In genomic region chr6:24780206-24780605, GRCh38 we compare ENCODE assay signal across 24 cellular contexts. TPM values are rescaled to one million over a fixed set of nuclear protein-coding genes. Genes with fewer than 3 reads are reported as not detected.
DNase-seq lines count a peak whose midpoint lies in the region; ATAC-seq and TF ChIP-seq lines count a peak whose summit lies in the region.
"Had no signal": no experiment of that assay in that cellular context is flagged by ENCODE, and none has a peak within 500 bp of the region (broad histone marks: within the 10 kb centered on the region; RNA-seq: fewer than 3 reads in every experiment).

No MANE protein-coding gene starts in this region.

- H3K4me1 Mint-ChIP-seq in dendritic cell treated with granulocyte-macrophage colony-stimulating factor and Interleukin-4, amounts not matched to agents 40 ng/mL and 50 ng/mL, for 4 days (ENCODE audit: low read depth), result peaks cover 30% of the 10 kb centered on the region
- peaks cover 26% of the 10 kb centered on the region for H3K4me1 Mint-ChIP-seq in nephron progenitor cell
- peaks cover 49% of the 10 kb centered on the region for H3K4me1 Mint-ChIP-seq in activated CD4-positive, alpha-beta memory T cell treated with anti-CD3 and anti-CD28 coated beads, Interleukin-2, amount 10 ng/mL, durations not matched to agents 7 days and 5 days

- no peaks in the 10 kb centered on the region for H3K27me3 Mint-ChIP-seq in dendritic cell treated with granulocyte-macrophage colony-stimulating factor and Interleukin-4, amounts not matched to agents 40 ng/mL and 50 ng/mL, for 4 days
- no peaks in the 10 kb centered on the region for H3K27me3 Mint-ChIP-seq in nephron progenitor cell (ENCODE audit: low read depth, poor library complexity)
- H3K27me3 Mint-ChIP-seq in activated CD4-positive, alpha-beta memory T cell treated with anti-CD3 and anti-CD28 coated beads, Interleukin-2, amount 10 ng/mL, durations not matched to agents 7 days and 5 days, result no peaks in the 10 kb centered on the region
- H3K27me3 Mint-ChIP-seq: activated CD4-positive, alpha-beta T cell treated with anti-CD3 and anti-CD28 coated beads, Interleukin-2, amount 10 ng/mL, durations not matched to agents 24 days and 14 days; activated naive CD8-positive, alpha-beta T cell treated with anti-CD3 and anti-CD28 coated beads, Interleukin-2, amount 10 ng/mL, durations not matched to agents 7 days and 5 days had no signal

- no peak for TF ChIP-seq CTCF in NB4 (IDR thresholded peaks at IDR 0.05; ENCODE audit: low read depth, low read length)
- no peak for TF ChIP-seq CTCF in nephron progenitor cell (IDR thresholded peaks at IDR 0.05)

- intact Hi-C loops in dendritic cell treated with granulocyte-macrophage colony-stimulating factor and Interleukin-4, amounts not matched to agents 40 ng/mL and 50 ng/mL, for 4 days (cut with micrococcal nuclease), result loop anchor here (5.0 kb wide), 1 partner anchor 237 kb away; no protein-coding TSS in a partner anchor

- no peak for ATAC-seq in GM21737 (IDR thresholded peaks at IDR 0.05; ENCODE audit: unreplicated experiment)
- ATAC-seq: stimulated activated effector memory CD8-positive, alpha-beta T cell treated with anti-CD3 and anti-CD28 coated beads, Interleukin-12 subunit alpha, Interleukin-12 subunit beta, amount 100 ng/mL, for 72 hours had no signal

- peak overlapping the region; percentile 98 for H3K4me3 ChIP-seq in NB4 (ENCODE audit: low read depth, low read length)
- H3K4me3 ChIP-seq: lung, sigmoid colon, thoracic aorta had no signal

- no peak for TF ChIP-seq POLR2A in NB4 (IDR thresholded peaks at IDR 0.05; ENCODE audit: extremely low read depth, insufficient read length)

- POLR2A ChIA-PET in activated CD4-positive, alpha-beta memory T cell treated with anti-CD3 and anti-CD28 coated beads, Interleukin-2, amount 10 ng/mL, durations not matched to agents 7 days and 5 days (lab: Charles Lee), result interaction anchor here (1.6 to 1.9 kb wide), 2 partner anchors 61 to 114 kb away, joined by 3 to 6 read pairs; partner anchors contain the start of genes ACOT13 and TDP2

- peak overlapping the region; percentile 52 for H3K27ac Mint-ChIP-seq in dendritic cell treated with granulocyte-macrophage colony-stimulating factor and Interleukin-4, amounts not matched to agents 40 ng/mL and 50 ng/mL, for 4 days
- H3K27ac Mint-ChIP-seq in nephron progenitor cell, result peak overlapping the region; percentile 62
- H3K27ac Mint-ChIP-seq in activated CD4-positive, alpha-beta memory T cell treated with anti-CD3 and anti-CD28 coated beads, Interleukin-2, amount 10 ng/mL, durations not matched to agents 7 days and 5 days, result no peak overlapping the region
- H3K27ac Mint-ChIP-seq: activated naive CD8-positive, alpha-beta T cell treated with anti-CD3 and anti-CD28 coated beads, Interleukin-2, amount 10 ng/mL, durations not matched to agents 7 days and 5 days; activated T-helper 2 cell treated with anti-CD3 and anti-CD28 coated beads, Interferon-gamma antibody, Interleukin-2, Interleukin-4, amounts not matched to agents 10 μg/mL and 5 μg/mL and 100 μg/mL, durations not matched to agents 14 hours and 24 hours and 36 hours; stimulated activated effector memory CD8-positive, alpha-beta T cell treated with anti-CD3 and anti-CD28 coated beads, Interleukin-12 subunit alpha, Interleukin-12 subunit beta, amount 100 ng/mL, for 72 hours had no signal

- DNase-seq in Caki2 (ENCODE audit: low read depth), result peak; percentile 54
- DNase-seq in NB4 (ENCODE audit: low read depth), result no peak
- no peak for DNase-seq in nephron progenitor cell
- no peak for DNase-seq in stimulated activated CD4-positive, alpha-beta T cell treated with anti-CD3 and anti-CD28 coated beads, Interleukin-15, amount 100 ng/mL, for 24 hours
- no peak for DNase-seq in activated CD4-positive, alpha-beta memory T cell treated with anti-CD3 and anti-CD28 coated beads, Interleukin-2, amount 10 ng/mL, durations not matched to agents 7 days and 5 days
- no peak for DNase-seq in NCI-H345 treated with DMSO at 0.1 percent for 48 hours (lab: John Stamatoyannopoulos, UW; ENCODE audit: unreplicated experiment)
- DNase-seq: ACHN; activated CD4-positive, alpha-beta T cell treated with anti-CD3 and anti-CD28 coated beads, Interleukin-2, amount 10 ng/mL, durations not matched to agents 24 days and 14 days; activated naive CD8-positive, alpha-beta T cell treated with anti-CD3 and anti-CD28 coated beads, Interleukin-2, amount 10 ng/mL, durations not matched to agents 7 days and 5 days; DMS153; H9; hippocampal formation; islet precursor cell; NCI-H1436; NCI-H526 treated with DMSO at 0.1 percent for 48 hours; sigmoid colon had no signal

- in situ Hi-C loops in Caki2 (cut with HindIII; ENCODE audit: low pct_unique_long_range_greater_than_20kb, low sequenced_read_pairs), result no loop called here

- H3K4me3 Mint-ChIP-seq in dendritic cell treated with granulocyte-macrophage colony-stimulating factor and Interleukin-4, amounts not matched to agents 40 ng/mL and 50 ng/mL, for 4 days, result no peak overlapping the region
- H3K4me3 Mint-ChIP-seq in nephron progenitor cell, result no peak overlapping the region
- H3K4me3 Mint-ChIP-seq in activated CD4-positive, alpha-beta memory T cell treated with anti-CD3 and anti-CD28 coated beads, Interleukin-2, amount 10 ng/mL, durations not matched to agents 7 days and 5 days, result no peak overlapping the region
- H3K4me3 Mint-ChIP-seq: activated naive CD8-positive, alpha-beta T cell treated with anti-CD3 and anti-CD28 coated beads, Interleukin-2, amount 10 ng/mL, durations not matched to agents 7 days and 5 days; H9; stimulated activated effector memory CD8-positive, alpha-beta T cell treated with anti-CD3 and anti-CD28 coated beads, Interleukin-12 subunit alpha, Interleukin-12 subunit beta, amount 100 ng/mL, for 72 hours had no signal

- CTCF ChIA-PET in activated CD4-positive, alpha-beta memory T cell treated with anti-CD3 and anti-CD28 coated beads, Interleukin-2, amount 10 ng/mL, durations not matched to agents 7 days and 5 days (lab: Charles Lee), result interaction anchor here (2.5 kb wide), 1 partner anchor 237 kb away, joined by 11 read pairs; no protein-coding TSS in a partner anchor

- H3K9me3 Mint-ChIP-seq in dendritic cell treated with granulocyte-macrophage colony-stimulating factor and Interleukin-4, amounts not matched to agents 40 ng/mL and 50 ng/mL, for 4 days, result no peaks in the 10 kb centered on the region
- H3K9me3 Mint-ChIP-seq in nephron progenitor cell, result no peaks in the 10 kb centered on the region
- no peaks in the 10 kb centered on the region for H3K9me3 Mint-ChIP-seq in activated CD4-positive, alpha-beta memory T cell treated with anti-CD3 and anti-CD28 coated beads, Interleukin-2, amount 10 ng/mL, durations not matched to agents 7 days and 5 days
- H3K9me3 Mint-ChIP-seq: activated CD4-positive, alpha-beta T cell treated with anti-CD3 and anti-CD28 coated beads, Interleukin-2, amount 10 ng/mL, durations not matched to agents 24 days and 14 days; activated naive CD8-positive, alpha-beta T cell treated with anti-CD3 and anti-CD28 coated beads, Interleukin-2, amount 10 ng/mL, durations not matched to agents 7 days and 5 days; activated T-helper 2 cell treated with anti-CD3 and anti-CD28 coated beads, Interferon-gamma antibody, Interleukin-2, Interleukin-4, amounts not matched to agents 10 μg/mL and 5 μg/mL and 100 μg/mL, durations not matched to agents 14 hours and 24 hours and 36 hours; H9; stimulated activated effector memory CD8-positive, alpha-beta T cell treated with anti-CD3 and anti-CD28 coated beads, Interleukin-12 subunit alpha, Interleukin-12 subunit beta, amount 100 ng/mL, for 72 hours had no signal

- peaks cover 36% of the 10 kb centered on the region for H3K36me3 Mint-ChIP-seq in dendritic cell treated with granulocyte-macrophage colony-stimulating factor and Interleukin-4, amounts not matched to agents 40 ng/mL and 50 ng/mL, for 4 days (ENCODE audit: low read depth)
- H3K36me3 Mint-ChIP-seq in nephron progenitor cell (ENCODE audit: low read depth), result peaks cover 62% of the 10 kb centered on the region
- peaks cover 70% of the 10 kb centered on the region for H3K36me3 Mint-ChIP-seq in activated CD4-positive, alpha-beta memory T cell treated with anti-CD3 and anti-CD28 coated beads, Interleukin-2, amount 10 ng/mL, durations not matched to agents 7 days and 5 days (ENCODE audit: low read depth)

RNA-seq across cellular contexts. Expression of gene GMNN, which starts 5.5 kb away (rescaled TPM):
- 121 and 134 TPM in 2 replicates for total RNA-seq in Caki2 (2014; rRNA removed; shearing (Covaris generic); ENCODE audit: low replicate concordance)
- 10 to 100 TPM; 67.6 to 69.0 TPM for total RNA-seq in activated CD4-positive, alpha-beta memory T cell treated with anti-CD3 and anti-CD28 coated beads, Interleukin-2, amount 10 ng/mL, durations not matched to agents 7 days and 5 days

RNA-seq across cellular contexts. Expression of gene ARMH2, which starts 18.5 kb away (rescaled TPM):
- total RNA-seq in Caki2 (2014; rRNA removed; shearing (Covaris generic); ENCODE audit: low replicate concordance), result not detected in 2 replicates
- total RNA-seq in activated CD4-positive, alpha-beta memory T cell treated with anti-CD3 and anti-CD28 coated beads, Interleukin-2, amount 10 ng/mL, durations not matched to agents 7 days and 5 days, result 1 to 10 TPM; 1.2 to 1.5 TPM
- total RNA-seq: activated T-helper 2 cell treated with anti-CD3 and anti-CD28 coated beads, Interferon-gamma antibody, Interleukin-2, Interleukin-4, amounts not matched to agents 10 μg/mL and 5 μg/mL and 100 μg/mL, durations not matched to agents 14 hours and 24 hours and 36 hours; endothelial cell of umbilical vein; H9; LHCN-M2; sigmoid colon; thoracic aorta had no signal
